ENCODE assay signal across 27 cellular contexts in genomic region chr13:60484865-60485264, GRCh38.
"Had no signal": no experiment of that assay in that cellular context is flagged by ENCODE, and none has a peak within 500 bp of the region (broad histone marks: within the 10 kb centered on the region; RNA-seq: fewer than 3 reads in every experiment).

No MANE protein-coding gene starts in this region.

- H3K27me3 ChIP-seq: neutrophil, pancreas, spleen, stomach, thyroid gland, tibial nerve, upper lobe of left lung, vagina had no signal

- H3K36me3 ChIP-seq: neutrophil, pancreas, prostate gland had no signal

- H3K4me1 ChIP-seq: pancreas, prostate gland, spleen, stomach, thyroid gland, tibial nerve, upper lobe of left lung, vagina had no signal

- ATAC-seq: naive thymus-derived CD8-positive, alpha-beta T cell; natural killer cell treated with Interleukin-12 subunit alpha and Interleukin-12 subunit beta and Interleukin-15 and Interleukin-18, amount 100 ng/mL, for 72 hours; pancreas; right cardiac atrium; sciatic nerve; stimulated activated effector memory CD8-positive, alpha-beta T cell treated with anti-CD3 and anti-CD28 coated beads, Interleukin-12 subunit alpha, Interleukin-12 subunit beta, amount 100 ng/mL, for 72 hours; stimulated activated naive B cell treated with anti-CD40 and anti-IgM and Interleukin-4, amounts not matched to agents 10 μg/mL and 1 μg/mL and 100 μg/mL, for 72 hours had no signal

- H3K9me3 ChIP-seq: neutrophil, pancreas, prostate gland, thyroid gland, vagina had no signal

- DNase-seq: naive thymus-derived CD8-positive, alpha-beta T cell; nephron progenitor cell; nucleus accumbens; pancreas; right cardiac atrium; spleen; stimulated activated CD4-positive, alpha-beta T cell treated with anti-CD3 and anti-CD28 coated beads, Interleukin-15, amount 100 ng/mL, for 24 hours; stimulated activated CD4-positive, alpha-beta T cell treated with anti-CD3 and anti-CD28 coated beads, Interleukin-2, amount 100 ng/mL, for 24 hours; stimulated activated CD4-positive, alpha-beta T cell treated with anti-CD3 and anti-CD28 coated beads, Interleukin-2, amount 100 ng/mL, for 48 hours; stimulated activated CD4-positive, alpha-beta T cell treated with anti-CD3 and anti-CD28 coated beads, Interleukin-4, amount 100 ng/mL, for 24 hours; stimulated activated naive B cell treated with anti-CD40 and anti-IgM and Interleukin-4, amounts not matched to agents 10 μg/mL and 1 μg/mL and 100 μg/mL, for 72 hours; stimulated activated naive CD4-positive, alpha-beta T cell treated with Interleukin-2 at 50 U/mL for 16 hours; stomach; thyroid gland; trophoblast cell; upper lobe of left lung had no signal

- FAIRE-seq: pancreas, urothelium cell line had no signal

- H3K4me3 ChIP-seq: pancreas, prostate gland, skin epidermis, smooth muscle cell, spleen, stomach, thoracic aorta, thyroid gland, tibial nerve, upper lobe of left lung, vagina had no signal

- H3K27ac ChIP-seq: neutrophil, pancreas, prostate gland, skin epidermis, spleen, stomach, thoracic aorta, thyroid gland, tibial nerve, upper lobe of left lung, vagina had no signal

- H3K4me2 ChIP-seq: smooth muscle cell had no signal
